Comparison of ENCODE assay signal across 8 cellular contexts in genomic region chr18:24397131-24397693, GRCh38. TPM values are rescaled to one million over a fixed set of nuclear protein-coding genes. Genes with fewer than 3 reads are reported as not detected.
A peak's percentile ranks its signal among the peaks of the same experiment; 100 is the strongest.
DNase-seq lines count a peak whose midpoint lies in the region; ATAC-seq and TF ChIP-seq lines count a peak whose summit lies in the region.

No MANE protein-coding gene starts in this region.

- H3K9ac ChIP-seq in stomach smooth muscle (ENCODE audit: low read length in 2 of 2) = peak overlapping the region; percentile 1 to 48

- H3K4me1 ChIP-seq in esophagus squamous epithelium (peaks cover 11 to 53% (median 26%) of the 10 kb centered on the region in 3 donors), stomach smooth muscle (ENCODE audit: control insufficient read depth, insufficient read depth, low read length) (peaks cover 6% of the 10 kb centered on the region)

- no peak for TF ChIP-seq POLR2A in esophagus squamous epithelium (IDR thresholded peaks at IDR 0.05)

- H3K9me3 Mint-ChIP-seq in activated CD8-positive, alpha-beta T cell treated with anti-CD3 and anti-CD28 coated beads for 36 hours = no peaks in the 10 kb centered on the region

- 0 to 2% methylated on average over 7 to 10 of the region's 50 CpGs for WGBS in esophagus squamous epithelium, 2 donors

- H3K27me3 ChIP-seq in HL-60 (ENCODE audit: insufficient read depth, poor library complexity, severe bottlenecking) (no peaks in the 10 kb centered on the region), esophagus squamous epithelium (peaks cover 0 to 4% (median 0%) of the 10 kb centered on the region in 4 donors), stomach smooth muscle (ENCODE audit: control insufficient read depth in 1 of 2, insufficient read depth in 2 of 2, low read length in 2 of 2) (no peaks in the 10 kb centered on the region)

- H3K9me3 ChIP-seq in esophagus squamous epithelium = no peaks in the 10 kb centered on the region
- H3K9me3 ChIP-seq in stomach smooth muscle (ENCODE audit: control insufficient read depth in 2 of 2, low read length in 2 of 2) = no peaks in the 10 kb centered on the region

- peak overlapping the region; percentile 72 for H3K4me3 ChIP-seq in HL-60 (replicated peaks; ENCODE audit: insufficient read depth, low read length)
- peak overlapping the region; percentile 55 to 98 (median 78) for H3K4me3 ChIP-seq in esophagus squamous epithelium
- H3K4me3 ChIP-seq in stomach smooth muscle (ENCODE audit: low read length in 2 of 2) = peak overlapping the region; percentile 88 to 93

- H3K36me3 Mint-ChIP-seq in activated CD8-positive, alpha-beta T cell treated with anti-CD3 and anti-CD28 coated beads for 36 hours (ENCODE audit: low read depth) = no peaks in the 10 kb centered on the region

- H3K36me3 ChIP-seq in esophagus squamous epithelium (no peaks in the 10 kb centered on the region), stomach smooth muscle (ENCODE audit: control insufficient read depth in 2 of 2, insufficient read depth in 2 of 2, low read length in 2 of 2) (no peaks in the 10 kb centered on the region)

- peaks cover 20% of the 10 kb centered on the region for H3K27me3 Mint-ChIP-seq in activated CD8-positive, alpha-beta T cell treated with anti-CD3 and anti-CD28 coated beads for 36 hours

- CTCF ChIA-PET in activated CD8-positive, alpha-beta T cell treated with anti-CD3 and anti-CD28 coated beads for 36 hours (lab: Charles Lee) = interaction anchor here (0.9 to 2.0 kb wide), 6 partner anchors 9 to 92 kb away, joined by 3 to 10 read pairs (median 4); no protein-coding TSS in a partner anchor

- DNase-seq in DMS79 (lab: John Stamatoyannopoulos, UW) (peak; percentile 73), HL-60 (ENCODE audit: low read depth in 1 of 2, low spot score in 1 of 2) (peak; percentile 78 to 91), NCI-H748 (lab: John Stamatoyannopoulos, UW; ENCODE audit: unreplicated experiment) (peak; percentile 84), esophagus squamous epithelium (lab: John Stamatoyannopoulos, UW) (peak; percentile 2), mucosa of gallbladder (ENCODE audit: low spot score) (peak; percentile 67)
- peak; percentile 49 for DNase-seq in activated CD8-positive, alpha-beta T cell treated with anti-CD3 and anti-CD28 coated beads for 36 hours

- peaks cover 15% of the 10 kb centered on the region for H3K4me1 Mint-ChIP-seq in activated CD8-positive, alpha-beta T cell treated with anti-CD3 and anti-CD28 coated beads for 36 hours (ENCODE audit: low read depth)

- H3K4me3 Mint-ChIP-seq in activated CD8-positive, alpha-beta T cell treated with anti-CD3 and anti-CD28 coated beads for 36 hours = peak overlapping the region; percentile 68

- POLR2A ChIA-PET in activated CD8-positive, alpha-beta T cell treated with anti-CD3 and anti-CD28 coated beads for 36 hours (lab: Charles Lee) = interaction anchor here (0.7 to 3.0 kb wide), 5 partner anchors 10 to 621 kb away, joined by 3 to 10 read pairs (median 5); partner anchors contain the start of gene IMPACT

- peak overlapping the region; percentile 96 for H3K27ac ChIP-seq in HL-60 (replicated peaks)
- H3K27ac ChIP-seq in esophagus squamous epithelium = peak overlapping the region; percentile 80 to 97 (median 92)
- H3K27ac ChIP-seq in stomach smooth muscle (ENCODE audit: low read length) = no peak overlapping the region

- ATAC-seq in activated CD8-positive, alpha-beta T cell treated with anti-CD3 and anti-CD28 coated beads for 36 hours = peak; percentile 40
- ATAC-seq in GM21515 (IDR thresholded peaks at IDR 0.05; ENCODE audit: unreplicated experiment) = no peak

- no peak for TF ChIP-seq CTCF in HL-60 (IDR thresholded peaks at IDR 0.05; ENCODE audit: insufficient read depth, low read length)
- no peak for TF ChIP-seq CTCF in activated CD8-positive, alpha-beta T cell treated with anti-CD3 and anti-CD28 coated beads for 36 hours (IDR thresholded peaks at IDR 0.05)
- no peak for TF ChIP-seq CTCF in esophagus squamous epithelium (IDR thresholded peaks at IDR 0.05)

- no peak overlapping the region for H3K27ac Mint-ChIP-seq in activated CD8-positive, alpha-beta T cell treated with anti-CD3 and anti-CD28 coated beads for 36 hours

- intact Hi-C loops in activated CD8-positive, alpha-beta T cell treated with anti-CD3 and anti-CD28 coated beads for 36 hours (cut with micrococcal nuclease) = no loop called here
- intact Hi-C loops in esophagus squamous epithelium (cut with DNase I) = no loop called here

RNA-seq across cellular contexts. Expression of gene OSBPL1A, which starts 0.4 kb away (rescaled TPM):
- total RNA-seq in activated CD8-positive, alpha-beta T cell treated with anti-CD3 and anti-CD28 coated beads for 36 hours = 1 to 10 TPM; 2.7 to 3.1 TPM
- total RNA-seq in esophagus squamous epithelium = 10 to 100 TPM in 3 of 4 donors, 1 to 10 TPM in 1; 10.0 to 30.9 (median 15.1) TPM
- total RNA-seq in mucosa of gallbladder = 33.6 TPM

RNA-seq across cellular contexts. Expression of gene IMPACT, which starts 29.3 kb away (rescaled TPM):
- 10 to 100 TPM; 13.5 to 14.7 TPM for total RNA-seq in activated CD8-positive, alpha-beta T cell treated with anti-CD3 and anti-CD28 coated beads for 36 hours
- 10 to 100 TPM in 3 of 4 donors, 1 to 10 TPM in 1; 10.0 to 38.5 (median 20.1) TPM for total RNA-seq in esophagus squamous epithelium
- total RNA-seq in mucosa of gallbladder = 25.9 TPM

Comparison
In these comparisons a context has a peak if more than half of its experiments do, and no peak if none do; other contexts are left out.
1. DNase-seq: peak in every context shown above with its lines; median percentile 84 in HL-60; 84 in NCI-H748; 73 in DMS79; 67 in mucosa of gallbladder; 49 in activated CD8-positive, alpha-beta T cell treated with anti-CD3 and anti-CD28 coated beads for 36 hours; 2 in esophagus squamous epithelium.